In genomic region chr6:140050232-140050995, GRCh38 we compare ENCODE assay signal across 13 cellular contexts.
DNase-seq lines count a peak whose midpoint lies in the region; FAIRE-seq and TF ChIP-seq lines count a peak whose summit lies in the region.
"Had no signal": no experiment of that assay in that cellular context is flagged by ENCODE, and none has a peak within 500 bp of the region (broad histone marks: within the 10 kb centered on the region; RNA-seq: fewer than 3 reads in every experiment).

No MANE protein-coding gene starts in this region.

- H3K27me3 ChIP-seq in breast epithelium (no peaks in the 10 kb centered on the region), astrocyte (ENCODE audit: insufficient read depth, low read length) (no peaks in the 10 kb centered on the region), testis (no peaks in the 10 kb centered on the region)

- no peaks in the 10 kb centered on the region for H3K9me3 Mint-ChIP-seq in MCF 10A (ENCODE audit: unreplicated experiment)
- H3K9me3 Mint-ChIP-seq in astrocyte (ENCODE audit: unreplicated experiment): no peaks in the 10 kb centered on the region

- TF ChIP-seq POLR2A in breast epithelium (IDR thresholded peaks at IDR 0.05): no peak
- no peak for TF ChIP-seq POLR2A in testis (IDR thresholded peaks at IDR 0.05)

- H3K9me3 ChIP-seq in breast epithelium (no peaks in the 10 kb centered on the region), astrocyte (ENCODE audit: insufficient read depth, low read depth, low read length) (no peaks in the 10 kb centered on the region), testis (no peaks in the 10 kb centered on the region)

- no peak overlapping the region for H3K4me3 Mint-ChIP-seq in MCF 10A (ENCODE audit: unreplicated experiment)
- no peak overlapping the region for H3K4me3 Mint-ChIP-seq in astrocyte (ENCODE audit: unreplicated experiment)

- CTCF ChIA-PET in MCF 10A (lab: Yijun Ruan, JAX): interaction anchor here (0.7 kb wide), 1 partner anchor 132 kb away, joined by 3 read pairs; no protein-coding TSS in a partner anchor

- H3K27ac Mint-ChIP-seq in MCF 10A (ENCODE audit: low read depth, unreplicated experiment) (peak overlapping the region; percentile 74), astrocyte (ENCODE audit: unreplicated experiment) (peak overlapping the region; percentile 90)

- H3K27me3 Mint-ChIP-seq in MCF 10A (ENCODE audit: insufficient read depth, unreplicated experiment): no peaks in the 10 kb centered on the region
- H3K27me3 Mint-ChIP-seq in astrocyte (ENCODE audit: low read depth, unreplicated experiment): no peaks in the 10 kb centered on the region

- TF ChIP-seq CTCF in MCF 10A (IDR thresholded peaks at IDR 0.05; ENCODE audit: unreplicated experiment) (no peak), breast epithelium (IDR thresholded peaks at IDR 0.05) (no peak), astrocyte (IDR thresholded peaks at IDR 0.05; ENCODE audit: insufficient read depth, low read depth, low read length) (no peak), testis (IDR thresholded peaks at IDR 0.05) (no peak)

- H2AFZ ChIP-seq in astrocyte (ENCODE audit: low read depth, low read length): no peak overlapping the region

- peaks cover 24% of the 10 kb centered on the region for H3K4me1 Mint-ChIP-seq in MCF 10A (ENCODE audit: insufficient read depth, unreplicated experiment)
- H3K4me1 Mint-ChIP-seq in astrocyte (ENCODE audit: low read depth, unreplicated experiment): peaks cover 33% of the 10 kb centered on the region

- BruUV-seq in MCF 10A (replicated peaks; lab: Mats Ljungman, UMichigan): no TSS peak

- FAIRE-seq in astrocyte (lab: Jason Lieb, UNC) (peak; percentile 81), islet of Langerhans (lab: Jason Lieb, UNC) (peak; percentile 90)
- FAIRE-seq: colon, GM12892 had no signal

- H4K20me1 ChIP-seq in astrocyte (ENCODE audit: insufficient read depth, low read length): no peaks in the 10 kb centered on the region

- H3K4me1 ChIP-seq in breast epithelium: no peaks in the 10 kb centered on the region
- H3K4me1 ChIP-seq in astrocyte (ENCODE audit: insufficient read depth, low read length): peaks cover 36% of the 10 kb centered on the region
- H3K4me1 ChIP-seq in testis: no peaks in the 10 kb centered on the region

- intact Hi-C loops in MCF 10A (cut with micrococcal nuclease) (loop anchor here (2.0 to 5.0 kb wide), 3 partner anchors 73 to 676 kb away; partner anchors contain the start of gene CITED2), breast epithelium (cut with DNase I; ENCODE audit: low total_unique reads) (no loop called here), testis (cut with DNase I; ENCODE audit: low total_unique reads) (no loop called here)

- POLR2A ChIA-PET in MCF 10A (lab: Yijun Ruan, JAX): interaction anchor here (1.4 to 2.4 kb wide), 2 partner anchors 70 to 675 kb away, joined by 6 to 13 read pairs; partner anchors contain the start of gene CITED2

- DNase-seq in MCF 10A (ENCODE audit: unreplicated experiment): peak; percentile 76
- DNase-seq in breast epithelium (ENCODE audit: low spot score in 2 of 2): no peak
- DNase-seq in astrocyte (ENCODE audit: low read depth): peak; percentile 86
- no peak for DNase-seq in testis
- no peak for DNase-seq in activated CD8-positive, alpha-beta memory T cell treated with anti-CD3 and anti-CD28 coated beads, Interleukin-2, amount 50 U/mL, for 4 hours
- DNase-seq in AML-193 (lab: John Stamatoyannopoulos, UW): no peak
- no peak for DNase-seq in activated CD8-positive, alpha-beta memory T cell treated with anti-CD3 and anti-CD28 coated beads for 24 hours
- DNase-seq: NCI-H2081; stimulated activated CD8-positive, alpha-beta memory T cell treated with anti-CD3 and anti-CD28 coated beads, Interleukin-4, amount 100 ng/mL, for 48 hours had no signal

- H3K27ac ChIP-seq in breast epithelium (no peak overlapping the region), astrocyte (ENCODE audit: low read depth, low read length) (peak overlapping the region; percentile 94), testis (no peak overlapping the region)
- H3K27ac ChIP-seq: HL-60 had no signal

- H3K36me3 Mint-ChIP-seq in MCF 10A (ENCODE audit: insufficient read depth, unreplicated experiment) (no peaks in the 10 kb centered on the region), astrocyte (ENCODE audit: low read depth, unreplicated experiment) (peaks cover 3% of the 10 kb centered on the region)

- peak overlapping the region; percentile 54 for H3K4me2 ChIP-seq in astrocyte (ENCODE audit: low read length)

- H3K36me3 ChIP-seq in breast epithelium (no peaks in the 10 kb centered on the region), astrocyte (ENCODE audit: insufficient read depth, low read length) (no peaks in the 10 kb centered on the region), testis (ENCODE audit: low read depth, missing control alignments) (no peaks in the 10 kb centered on the region)

- H3K9ac ChIP-seq in astrocyte (ENCODE audit: low read length): peak overlapping the region; percentile 76

- H3K79me2 ChIP-seq in astrocyte (ENCODE audit: insufficient read depth, low read length): no peaks in the 10 kb centered on the region

- H3K4me3 ChIP-seq in breast epithelium (no peak overlapping the region), astrocyte (ENCODE audit: insufficient read depth, low read depth, low read length) (no peak overlapping the region), testis (no peak overlapping the region)

- 72 to 74% methylated on average over 15 of the region's 15 CpGs for WGBS in testis, 2 donors

Comparison
In these comparisons a context has a peak if more than half of its experiments do, and no peak if none do; other contexts are left out.
1. DNase-seq: peak in MCF 10A (single experiment) and astrocyte (single experiment); none in breast epithelium (0 of 2), testis (single experiment), activated CD8-positive, alpha-beta memory T cell treated with anti-CD3 and anti-CD28 coated beads, Interleukin-2, amount 50 U/mL, for 4 hours (single experiment), AML-193 (0 of 2) and activated CD8-positive, alpha-beta memory T cell treated with anti-CD3 and anti-CD28 coated beads for 24 hours (single experiment).